Comparison of ENCODE assay signal across 9 cellular contexts in the genomic region with DNA sequence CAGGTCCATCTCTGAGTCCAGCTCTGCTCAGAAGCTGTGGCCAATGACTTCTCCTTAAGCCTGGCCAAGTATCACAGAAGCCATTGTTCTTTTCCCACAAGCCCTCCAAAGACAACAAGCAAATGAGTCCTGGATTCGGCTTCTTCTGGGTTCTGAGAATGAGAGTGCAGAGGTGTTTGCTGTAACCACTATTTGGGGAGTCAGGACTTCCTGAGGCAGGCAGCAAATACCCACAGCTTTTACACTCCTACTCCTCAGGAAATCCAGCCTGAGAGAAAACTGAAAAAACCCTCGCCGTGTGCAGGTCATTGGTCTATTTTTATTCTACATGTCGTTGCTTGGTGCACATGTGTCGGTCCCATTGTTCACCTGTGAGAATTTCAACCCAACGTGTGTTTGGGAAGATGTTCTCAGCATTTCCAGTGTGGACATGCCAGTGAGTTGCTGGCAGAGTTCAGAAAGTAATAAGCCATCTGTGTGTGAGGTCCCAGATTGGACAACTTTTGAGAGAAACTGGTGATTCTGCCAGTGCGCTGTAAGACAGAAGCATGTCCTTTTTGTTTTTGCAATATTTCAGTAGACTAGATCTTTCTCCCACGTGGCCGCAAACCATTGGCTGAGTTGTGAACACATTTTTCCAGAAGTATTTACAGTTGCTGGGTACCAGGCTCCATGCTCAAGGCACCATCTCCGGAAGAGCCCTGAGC.
DNase-seq lines count a peak whose midpoint lies in the region; ATAC-seq and TF ChIP-seq lines count a peak whose summit lies in the region.
"Had no signal": no experiment of that assay in that cellular context is flagged by ENCODE, and none has a peak within 500 bp of the region (broad histone marks: within the 10 kb centered on the region; RNA-seq: fewer than 3 reads in every experiment).

No MANE protein-coding gene starts in this region.

- H3K79me2 ChIP-seq in OCI-LY7 (ENCODE audit: insufficient read depth, low read depth, low read length) (no peaks in the 10 kb centered on the region), PC-3 (ENCODE audit: low read length) (no peaks in the 10 kb centered on the region)

- CTCF ChIA-PET in OCI-LY7 (lab: Charles Lee; ENCODE audit: unreplicated experiment): no interaction called here
- CTCF ChIA-PET in PC-3 (lab: Charles Lee): interaction anchor here (1.0 to 1.4 kb wide), 3 partner anchors 64 to 740 kb away, joined by 3 to 7 read pairs (median 3); no protein-coding TSS in a partner anchor

- H3K4me2 ChIP-seq in OCI-LY7 (ENCODE audit: low read length): no peak overlapping the region
- no peak overlapping the region for H3K4me2 ChIP-seq in PC-3 (ENCODE audit: low read length)

- POLR2A ChIA-PET in OCI-LY7 (lab: Charles Lee): no interaction called here
- POLR2A ChIA-PET in PC-3 (lab: Charles Lee; ENCODE audit: unreplicated experiment): no interaction called here

- no peaks in the 10 kb centered on the region for H3K36me3 ChIP-seq in OCI-LY7 (ENCODE audit: insufficient read depth, low read length)
- no peaks in the 10 kb centered on the region for H3K36me3 ChIP-seq in PC-3 (ENCODE audit: low read depth, low read length)
- H3K36me3 ChIP-seq: ovary had no signal

- H3K9me3 ChIP-seq in OCI-LY7 (ENCODE audit: low read length) (no peaks in the 10 kb centered on the region), PC-3 (ENCODE audit: low read length) (no peaks in the 10 kb centered on the region)
- H3K9me3 ChIP-seq: ovary had no signal

- no peak overlapping the region for H3K9ac ChIP-seq in PC-3 (ENCODE audit: low read length)

- TF ChIP-seq POLR2A in GM18505 (IDR thresholded peaks at IDR 0.05; ENCODE audit: borderline replicate concordance, extremely low read depth, insufficient read depth, insufficient read length): no peak

- no peaks in the 10 kb centered on the region for H4K20me1 ChIP-seq in OCI-LY7 (ENCODE audit: insufficient read depth, low read length)
- no peaks in the 10 kb centered on the region for H4K20me1 ChIP-seq in PC-3 (ENCODE audit: low read length)

- H3K27ac ChIP-seq in OCI-LY7 (ENCODE audit: low read depth, low read length, poor library complexity, severe bottlenecking): no peak overlapping the region
- no peak overlapping the region for H3K27ac ChIP-seq in PC-3 (ENCODE audit: low read length)
- H3K27ac ChIP-seq: ovary had no signal

- intact Hi-C loops in OCI-LY7 (cut with micrococcal nuclease; ENCODE audit: unreplicated experiment): no loop called here
- intact Hi-C loops in PC-3 (cut with micrococcal nuclease): loop anchor here (5.0 kb wide), 1 partner anchor 566 kb away; a partner anchor contains a TSS

- ATAC-seq in GM21576 (IDR thresholded peaks at IDR 0.05; ENCODE audit: unreplicated experiment) (peak; percentile 57), PC-3 (no peak), GM18505 (IDR thresholded peaks at IDR 0.05; ENCODE audit: unreplicated experiment) (no peak)

- no peaks in the 10 kb centered on the region for H3F3A ChIP-seq in PC-3 (ENCODE audit: low read length, unreplicated experiment)

- BruUV-seq in OCI-LY7 (replicated peaks; lab: Mats Ljungman, UMichigan): no TSS peak
- BruUV-seq in PC-3 (replicated peaks; lab: Mats Ljungman, UMichigan): no TSS peak

- peak overlapping the region; percentile 44; the same call in 1 of the 2 replicates for H2AFZ ChIP-seq in OCI-LY7 (ENCODE audit: low read length)
- H2AFZ ChIP-seq in PC-3 (ENCODE audit: low read length): no peak overlapping the region

- H3K4me3 ChIP-seq in OCI-LY7 (ENCODE audit: low read depth, low read length, poor library complexity, severe bottlenecking) (no peak overlapping the region), PC-3 (ENCODE audit: low read length) (no peak overlapping the region)
- H3K4me3 ChIP-seq: ovary had no signal

- no peaks in the 10 kb centered on the region for H3K27me3 ChIP-seq in PC-3 (ENCODE audit: low read length)
- H3K27me3 ChIP-seq: ovary had no signal

- in situ Hi-C loops in GM13976 (cut with MboI; ENCODE audit: low sequenced_read_pairs, unreplicated experiment): no loop called here

- no peaks in the 10 kb centered on the region for H3K9me2 ChIP-seq in OCI-LY7 (ENCODE audit: insufficient read depth, low read length)
- no peaks in the 10 kb centered on the region for H3K9me2 ChIP-seq in PC-3 (replicated peaks; ENCODE audit: low read length)

- no peak for TF ChIP-seq CTCF in GM13976 (IDR thresholded peaks at IDR 0.05; ENCODE audit: borderline replicate concordance, control extremely low read depth, extremely low read depth, insufficient read depth, missing control alignments)
- no peak for TF ChIP-seq CTCF in OCI-LY7 (conservative IDR thresholded peaks at IDR 0.05; ENCODE audit: low read length)
- TF ChIP-seq CTCF in PC-3 (conservative IDR thresholded peaks at IDR 0.05; ENCODE audit: low read depth, low read length): no peak

- DNase-seq in GM13976 (ENCODE audit: low spot score) (peak; percentile 56), OCI-LY7 (ENCODE audit: low spot score) (no peak), fibroblast of gingiva (ENCODE audit: low read depth) (peak; percentile 42), PC-3 (no peak), SK-N-DZ (ENCODE audit: low spot score) (no peak)
- no peak for DNase-seq in effector CD8-positive, alpha-beta T cell (lab: John Stamatoyannopoulos, UW)

- H3K4me1 ChIP-seq in OCI-LY7 (ENCODE audit: insufficient read depth, low read length, poor library complexity, severe bottlenecking): no peaks in the 10 kb centered on the region
- H3K4me1 ChIP-seq in PC-3 (ENCODE audit: insufficient read depth, low read length): no peaks in the 10 kb centered on the region

Comparison
In these comparisons a context has a peak if more than half of its experiments do, and no peak if none do; other contexts are left out.
1. DNase-seq: peak in GM13976 (single experiment) and fibroblast of gingiva (single experiment); none in OCI-LY7 (single experiment), PC-3 (single experiment), SK-N-DZ (single experiment) and effector CD8-positive, alpha-beta T cell (single experiment).